ENCODE assay signal across 8 cellular contexts in genomic region chr6:36678488-36679042, GRCh38. TPM values are rescaled to one million over a fixed set of nuclear protein-coding genes. Genes with fewer than 3 reads are reported as not detected.
DNase-seq lines count a peak whose midpoint lies in the region; ATAC-seq and TF ChIP-seq lines count a peak whose summit lies in the region.

TSS of gene CDKN1A (plus strand) at chr6:36678714. CDS start at chr6:36684102, 5,388 bp downstream.

- H3K4me1 Mint-ChIP-seq in activated T-helper 17 cell treated with anti-CD3 and anti-CD28 coated beads, Interleukin-2, amount 50 U/mL, for 72 hours, result peaks cover 24% of the 10 kb centered on the region
- H3K4me1 Mint-ChIP-seq in naive thymus-derived CD8-positive, alpha-beta T cell, result peaks cover 16 to 44% (median 29%) of the 10 kb centered on the region in 4 donors

- in situ Hi-C loops in Caki2 (cut with HindIII; ENCODE audit: low pct_unique_long_range_greater_than_20kb, low sequenced_read_pairs), result no loop called here

- no peaks in the 10 kb centered on the region for H3K36me3 ChIP-seq in KMS-11 (ENCODE audit: insufficient read depth)

- no peak within 1 kb of the TSS for H3K4me3 ChIP-seq in KMS-11 (IDR thresholded peaks at IDR 0.05; ENCODE audit: insufficient read depth, low read depth, low read length)
- peak within 1 kb of the TSS; percentile 97 for H3K4me3 ChIP-seq in fibroblast of mammary gland (ENCODE audit: control insufficient read depth, low read depth, low read length)

- ATAC-seq in GM21619 (IDR thresholded peaks at IDR 0.05; ENCODE audit: unreplicated experiment), result peak; percentile 45
- ATAC-seq in activated T-helper 17 cell treated with anti-CD3 and anti-CD28 coated beads, Interleukin-2, amount 50 U/mL, for 72 hours (replicated peaks), result peak; percentile 68
- ATAC-seq in naive thymus-derived CD8-positive, alpha-beta T cell, result peak; percentile 58 to 69

- H4K20me1 ChIP-seq in KMS-11 (ENCODE audit: insufficient read depth), result no peaks in the 10 kb centered on the region

- TF ChIP-seq CTCF in KMS-11 (conservative IDR thresholded peaks at IDR 0.05; ENCODE audit: low read depth, low read length) (no peak), fibroblast of mammary gland (conservative IDR thresholded peaks at IDR 0.05; ENCODE audit: control insufficient read depth, insufficient read depth, low read depth, low read length) (no peak)

- no peaks in the 10 kb centered on the region for H3K27me3 Mint-ChIP-seq in activated T-helper 17 cell treated with anti-CD3 and anti-CD28 coated beads, Interleukin-2, amount 50 U/mL, for 72 hours
- H3K27me3 Mint-ChIP-seq in naive thymus-derived CD8-positive, alpha-beta T cell, result peaks cover 0 to 10% (median 0%) of the 10 kb centered on the region in 5 donors

- H2AFZ ChIP-seq in KMS-11 (ENCODE audit: low read depth), result peak within 1 kb of the TSS; percentile 54

- DNase-seq in Caki2 (ENCODE audit: low read depth) (peak; percentile 97), RKO (ENCODE audit: low spot score) (peak; percentile 89), fibroblast of mammary gland (ENCODE audit: low read depth) (peak; percentile 89)
- DNase-seq in naive thymus-derived CD8-positive, alpha-beta T cell, result peak; percentile 45 to 78 (median 59)
- peak; percentile 72 for DNase-seq in stimulated activated naive CD4-positive, alpha-beta T cell treated with Interleukin-2 at 50 U/mL for 16 hours (lab: John Stamatoyannopoulos, UW)

- peaks cover 46% of the 10 kb centered on the region for H3K27me3 ChIP-seq in KMS-11 (ENCODE audit: insufficient read depth, low read depth)

- peak within 1 kb of the TSS; percentile 94 for H3K4me3 Mint-ChIP-seq in activated T-helper 17 cell treated with anti-CD3 and anti-CD28 coated beads, Interleukin-2, amount 50 U/mL, for 72 hours
- H3K4me3 Mint-ChIP-seq in naive thymus-derived CD8-positive, alpha-beta T cell, result peak within 1 kb of the TSS; percentile 84 to 96 (median 91)

- H3K27ac Mint-ChIP-seq in activated T-helper 17 cell treated with anti-CD3 and anti-CD28 coated beads, Interleukin-2, amount 50 U/mL, for 72 hours, result peak within 1 kb of the TSS; percentile 94
- peak within 1 kb of the TSS; percentile 79 to 98 (median 87) for H3K27ac Mint-ChIP-seq in naive thymus-derived CD8-positive, alpha-beta T cell

- H3K79me2 ChIP-seq in KMS-11 (ENCODE audit: insufficient read depth, low read depth), result no peaks in the 10 kb centered on the region

- peak within 1 kb of the TSS; percentile 94 for H3K4me2 ChIP-seq in KMS-11

- H3K9ac ChIP-seq in KMS-11, result no peak within 1 kb of the TSS; the same call in 1 of the 2 replicates

- H3K27ac ChIP-seq in KMS-11, result no peak within 1 kb of the TSS

- peaks cover 16% of the 10 kb centered on the region for H3K4me1 ChIP-seq in KMS-11 (ENCODE audit: low read depth, poor library complexity, severe bottlenecking)

- peaks cover 61% of the 10 kb centered on the region for H3K36me3 Mint-ChIP-seq in activated T-helper 17 cell treated with anti-CD3 and anti-CD28 coated beads, Interleukin-2, amount 50 U/mL, for 72 hours (ENCODE audit: low read depth)
- H3K36me3 Mint-ChIP-seq in naive thymus-derived CD8-positive, alpha-beta T cell, result no peaks in the 10 kb centered on the region

- POLR2A ChIA-PET in naive thymus-derived CD8-positive, alpha-beta T cell (lab: Charles Lee), result interaction anchor here (0.8 to 2.0 kb wide), 9 partner anchors 12 to 376 kb away, joined by 3 to 7 read pairs (median 4); no protein-coding TSS in a partner anchor

- H3K9me3 Mint-ChIP-seq in activated T-helper 17 cell treated with anti-CD3 and anti-CD28 coated beads, Interleukin-2, amount 50 U/mL, for 72 hours, result no peaks in the 10 kb centered on the region
- no peaks in the 10 kb centered on the region for H3K9me3 Mint-ChIP-seq in naive thymus-derived CD8-positive, alpha-beta T cell

RNA-seq across cellular contexts. Expression of gene CDKN1A, which starts in this region (rescaled TPM):
- 217 and 218 TPM in 2 replicates for total RNA-seq in Caki2 (2014; rRNA removed; shearing (Covaris generic); ENCODE audit: low replicate concordance)
- 100 to 1,000 TPM; 149 to 164 TPM for total RNA-seq in activated T-helper 17 cell treated with anti-CD3 and anti-CD28 coated beads, Interleukin-2, amount 50 U/mL, for 72 hours
- 1 to 10 TPM; 1.9 to 2.7 TPM for total RNA-seq in naive thymus-derived CD8-positive, alpha-beta T cell
- polyA plus RNA-seq in naive thymus-derived CD8-positive, alpha-beta T cell, result 1 to 10 TPM in 1 of 3 donors, under 1 TPM in 2; 0.12 to 2.0 (median 0.28) TPM

Comparison
In these comparisons a context has a peak if more than half of its experiments do, and no peak if none do; other contexts are left out.
1. RNA of gene CDKN1A (total RNA-seq): 217 to 218 TPM in Caki2 and 149 to 164 TPM in activated T-helper 17 cell treated with anti-CD3 and anti-CD28 coated beads, Interleukin-2, amount 50 U/mL, for 72 hours; 1.9 to 2.7 TPM in naive thymus-derived CD8-positive, alpha-beta T cell; every median in the first group is over 10 times any median in the second.
2. Peak in every context shown above with its lines, with median percentiles within 50 percentile points of each other: DNase-seq and ATAC-seq.